ENCODE assay signal across 10 cellular contexts in genomic region chr3:11155341-11156025, GRCh38. TPM values are rescaled to one million over a fixed set of nuclear protein-coding genes. Genes with fewer than 3 reads are reported as not detected.
DNase-seq lines count a peak whose midpoint lies in the region; ATAC-seq, FAIRE-seq and TF ChIP-seq lines count a peak whose summit lies in the region.
"Had no signal": no experiment of that assay in that cellular context is flagged by ENCODE, and none has a peak within 500 bp of the region (broad histone marks: within the 10 kb centered on the region; RNA-seq: fewer than 3 reads in every experiment).

No MANE protein-coding gene starts in this region.

- peaks cover 50% of the 10 kb centered on the region for H3K27me3 Mint-ChIP-seq in activated naive CD4-positive, alpha-beta T cell treated with anti-CD3 and anti-CD28 coated beads for 36 hours (ENCODE audit: low read depth)
- peaks cover 28% of the 10 kb centered on the region for H3K27me3 Mint-ChIP-seq in neural progenitor cell (ENCODE audit: insufficient read depth, low read depth)

- no peaks in the 10 kb centered on the region for H3K36me3 ChIP-seq in neural progenitor cell

- peaks cover 91% of the 10 kb centered on the region for H3K27me3 ChIP-seq in neural progenitor cell

- no peaks in the 10 kb centered on the region for H3K79me2 ChIP-seq in neural progenitor cell (ENCODE audit: low read depth)

- H3K4me1 ChIP-seq in neural progenitor cell: peaks cover 11% of the 10 kb centered on the region

- no peaks in the 10 kb centered on the region for H3K9me3 ChIP-seq in neural progenitor cell (ENCODE audit: low read depth)

- FAIRE-seq in GM12891 (lab: Jason Lieb, UNC): no peak
- FAIRE-seq: A204.1 had no signal

- peak overlapping the region; percentile 92 for H2AFZ ChIP-seq in neural progenitor cell (replicated peaks)

- no peaks in the 10 kb centered on the region for H3K9me3 Mint-ChIP-seq in activated naive CD4-positive, alpha-beta T cell treated with anti-CD3 and anti-CD28 coated beads for 36 hours
- no peaks in the 10 kb centered on the region for H3K9me3 Mint-ChIP-seq in neural progenitor cell
- H3K9me3 Mint-ChIP-seq: activated naive CD4-positive, alpha-beta T cell treated with anti-CD3 and anti-CD28 coated beads, Interleukin-2, amount 50 U/mL, for 24 hours had no signal

- intact Hi-C loops in activated naive CD4-positive, alpha-beta T cell treated with anti-CD3 and anti-CD28 coated beads for 36 hours (cut with micrococcal nuclease): loop anchor here (2.0 to 10.0 kb wide), 2 partner anchors 179 to 499 kb away; no protein-coding TSS in a partner anchor

- H3F3A ChIP-seq in neural progenitor cell (ENCODE audit: low read depth): peaks cover 6% of the 10 kb centered on the region

- H3K4me2 ChIP-seq in neural progenitor cell: peak overlapping the region; percentile 98

- H3K4me3 ChIP-seq in neural progenitor cell: peak overlapping the region; percentile 62

- peaks cover 8% of the 10 kb centered on the region for H3K4me1 Mint-ChIP-seq in activated naive CD4-positive, alpha-beta T cell treated with anti-CD3 and anti-CD28 coated beads for 36 hours (ENCODE audit: low read depth)
- peaks cover 15% of the 10 kb centered on the region for H3K4me1 Mint-ChIP-seq in neural progenitor cell

- CTCF ChIA-PET in activated naive CD4-positive, alpha-beta T cell treated with anti-CD3 and anti-CD28 coated beads for 36 hours (lab: Charles Lee): interaction anchor here (0.6 to 0.9 kb wide), 2 partner anchors 95 to 101 kb away, joined by 3 to 4 read pairs; no protein-coding TSS in a partner anchor

- peak; percentile 74 for TF ChIP-seq CTCF in neural progenitor cell (IDR thresholded peaks at IDR 0.05)

- no peak overlapping the region for H3K27ac ChIP-seq in neural progenitor cell

- no peak overlapping the region for H3K4me3 Mint-ChIP-seq in activated naive CD4-positive, alpha-beta T cell treated with anti-CD3 and anti-CD28 coated beads for 36 hours
- peak overlapping the region; percentile 86 for H3K4me3 Mint-ChIP-seq in neural progenitor cell
- H3K4me3 Mint-ChIP-seq: activated naive CD4-positive, alpha-beta T cell treated with anti-CD3 and anti-CD28 coated beads, Interleukin-2, amount 50 U/mL, for 24 hours had no signal

- no peak overlapping the region for H3K27ac Mint-ChIP-seq in activated naive CD4-positive, alpha-beta T cell treated with anti-CD3 and anti-CD28 coated beads for 36 hours
- H3K27ac Mint-ChIP-seq in neural progenitor cell: no peak overlapping the region
- H3K27ac Mint-ChIP-seq: activated naive CD4-positive, alpha-beta T cell treated with anti-CD3 and anti-CD28 coated beads, Interleukin-2, amount 50 U/mL, for 24 hours had no signal

- peaks cover 5% of the 10 kb centered on the region for H4K20me1 ChIP-seq in neural progenitor cell (ENCODE audit: low read depth)

- H3K36me3 Mint-ChIP-seq in activated naive CD4-positive, alpha-beta T cell treated with anti-CD3 and anti-CD28 coated beads for 36 hours (ENCODE audit: low read depth): no peaks in the 10 kb centered on the region
- H3K36me3 Mint-ChIP-seq in neural progenitor cell: no peaks in the 10 kb centered on the region
- H3K36me3 Mint-ChIP-seq: activated naive CD4-positive, alpha-beta T cell treated with anti-CD3 and anti-CD28 coated beads, Interleukin-2, amount 50 U/mL, for 24 hours had no signal

- ATAC-seq in HG03045 (IDR thresholded peaks at IDR 0.05; ENCODE audit: unreplicated experiment): no peak

- TF ChIP-seq POLR2A in GM12891 (IDR thresholded peaks at IDR 0.05; ENCODE audit: low read depth, low read length): no peak

- H3K9ac ChIP-seq in neural progenitor cell: no peak overlapping the region

- DNase-seq in DMS 273 (lab: John Stamatoyannopoulos, UW; ENCODE audit: unreplicated experiment) (peak; percentile 77), DMS 273 treated with DMSO at 0.1 percent for 48 hours (lab: John Stamatoyannopoulos, UW) (no peak), NCI-H1105 (lab: John Stamatoyannopoulos, UW) (peak; percentile 17), globus pallidus (ENCODE audit: low spot score) (peak; percentile 33), neural progenitor cell (ENCODE audit: low spot score) (peak; percentile 84), GM12891 (ENCODE audit: insufficient read length, low spot score) (no peak)
- peak; percentile 36 for DNase-seq in activated naive CD4-positive, alpha-beta T cell treated with anti-CD3 and anti-CD28 coated beads for 36 hours

TF ChIP-seq in GM12891, 5 proteins besides CTCF, POLR2A, EP300 and RAD21:
- no peak for TF ChIP-seq SPI1 (IDR thresholded peaks at IDR 0.05; ENCODE audit: low read depth, low read length)
- TF ChIP-seq PAX5 (IDR thresholded peaks at IDR 0.05; ENCODE audit: insufficient read depth, low read length, severe bottlenecking): no peak

RNA-seq across cellular contexts. Expression of gene HRH1, which starts 1.2 kb away (rescaled TPM):
- total RNA-seq in activated naive CD4-positive, alpha-beta T cell treated with anti-CD3 and anti-CD28 coated beads for 36 hours: under 1 TPM; 0.07 to 0.10 TPM
- 0.09 and 0.19 TPM in 2 replicates for total RNA-seq in neural progenitor cell (ENCODE audit: low replicate concordance)
- polyA plus RNA-seq in GM12891 (2012; ENCODE audit: low read depth, missing spikeins): not detected

Comparison
In these comparisons a context has a peak if more than half of its experiments do, and no peak if none do; other contexts are left out.
1. DNase-seq: peak in DMS 273 (single experiment), NCI-H1105 (single experiment), activated naive CD4-positive, alpha-beta T cell treated with anti-CD3 and anti-CD28 coated beads for 36 hours (single experiment), globus pallidus (single experiment) and neural progenitor cell (single experiment); none in DMS 273 treated with DMSO at 0.1 percent for 48 hours (single experiment) and GM12891 (single experiment).